ENCODE assay signal across 1 cellular context in genomic region chr13:44198826-44199225, GRCh38.
TF ChIP-seq lines count a peak whose summit lies in the region.

No MANE protein-coding gene starts in this region.

TF ChIP-seq in A549, 52 proteins besides CTCF, POLR2A, EP300 and RAD21 (continued from another document):
- TF ChIP-seq PBX3 (IDR thresholded peaks at IDR 0.05) (no peak), REST (IDR thresholded peaks at IDR 0.05) (no peak), MAX (IDR thresholded peaks at IDR 0.05) (no peak), FOSL2 (IDR thresholded peaks at IDR 0.05) (no peak), FOSL2 (CRISPR knock-in tag; IDR thresholded peaks at IDR 0.05) (no peak), HEYL (CRISPR knock-in tag; IDR thresholded peaks at IDR 0.05) (no peak), HDAC2 (IDR thresholded peaks at IDR 0.05) (no peak), SREBF2 (IDR thresholded peaks at IDR 0.05) (no peak), NPAS2 (CRISPR knock-in tag; IDR thresholded peaks at IDR 0.05; ENCODE audit: borderline replicate concordance) (no peak), CBX8 (IDR thresholded peaks at IDR 0.05) (no peak), HMGXB4 (CRISPR knock-in tag; IDR thresholded peaks at IDR 0.05; ENCODE audit: borderline replicate concordance) (no peak), MAZ (IDR thresholded peaks at IDR 0.05; ENCODE audit: borderline replicate concordance, low read depth, low read length) (no peak), MYC (IDR thresholded peaks at IDR 0.05; ENCODE audit: borderline replicate concordance, low read length) (no peak)
